12 cellular contexts compared by ENCODE assay signal in the genomic region with DNA sequence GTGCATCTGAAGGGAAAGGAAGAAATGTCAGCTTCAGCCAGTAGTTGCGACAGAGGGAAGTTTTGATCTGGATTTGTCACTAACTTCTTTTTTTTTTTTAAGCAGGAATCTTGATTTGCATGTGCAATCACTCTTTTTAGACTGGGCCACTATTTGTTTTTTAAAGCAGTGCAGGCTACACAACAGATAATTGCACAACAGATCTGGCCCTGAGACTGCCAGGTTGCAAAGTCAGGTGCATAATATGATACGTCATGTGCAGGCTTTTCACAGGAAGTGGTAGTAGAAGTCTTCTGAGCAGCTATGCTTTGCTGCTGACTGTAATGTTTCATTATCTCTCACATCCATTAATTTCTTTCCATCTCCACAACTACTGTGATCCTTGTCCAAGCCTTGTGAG. TPM values are rescaled to one million over a fixed set of nuclear protein-coding genes. Genes with fewer than 3 reads are reported as not detected.
A peak's percentile ranks its signal among the peaks of the same experiment; 100 is the strongest.
DNase-seq lines count a peak whose midpoint lies in the region; ATAC-seq and TF ChIP-seq lines count a peak whose summit lies in the region.
"Had no signal": no experiment of that assay in that cellular context is flagged by ENCODE, and none has a peak within 500 bp of the region (broad histone marks: within the 10 kb centered on the region; RNA-seq: fewer than 3 reads in every experiment).

No MANE protein-coding gene starts in this region.

- H3K27ac ChIP-seq in trophoblast cell (ENCODE audit: low read depth, low read length): no peak overlapping the region
- H3K27ac ChIP-seq: brain microvascular endothelial cell, spleen had no signal

- H3K27me3 ChIP-seq in trophoblast cell (ENCODE audit: insufficient read depth, low read length): no peaks in the 10 kb centered on the region
- H3K27me3 ChIP-seq: brain microvascular endothelial cell, spleen had no signal

- H2BK5ac ChIP-seq in trophoblast cell (ENCODE audit: low read depth, low read length, poor library complexity): no peak overlapping the region

- H3K4ac ChIP-seq in trophoblast cell (ENCODE audit: low read depth, low read length): no peak overlapping the region

- WGBS in trophoblast cell (ENCODE audit: extremely low coverage, insufficient coverage, insufficient read length): no CpG with 5 or more reads among the region's 2 CpGs

- no peak overlapping the region for H2AK5ac ChIP-seq in trophoblast cell (ENCODE audit: low read length)

- no peak overlapping the region for H2BK12ac ChIP-seq in trophoblast cell (ENCODE audit: low read length)

- H4K8ac ChIP-seq in trophoblast cell (ENCODE audit: low read depth, low read length): no peak overlapping the region

- H3K18ac ChIP-seq in trophoblast cell (ENCODE audit: low read length): no peak overlapping the region

- no peak overlapping the region for H2AFZ ChIP-seq in trophoblast cell (ENCODE audit: insufficient read depth, low read length, poor library complexity)

- H3K4me1 Mint-ChIP-seq in activated CD4-positive, alpha-beta T cell treated with anti-CD3 and anti-CD28 coated beads, Interleukin-2, amount 10 ng/mL, durations not matched to agents 7 days and 5 days: peaks cover 23% of the 10 kb centered on the region
- H3K4me1 Mint-ChIP-seq in activated naive CD8-positive, alpha-beta T cell (ENCODE audit: low read depth): peaks cover 23% of the 10 kb centered on the region
- H3K4me1 Mint-ChIP-seq in endothelial cell (ENCODE audit: unreplicated experiment): peaks cover 17% of the 10 kb centered on the region
- H3K4me1 Mint-ChIP-seq: mesothelial cell of epicardium had no signal

- peaks cover 8% of the 10 kb centered on the region for H3K79me1 ChIP-seq in trophoblast cell (ENCODE audit: low read length)

- ATAC-seq in HG03108 (IDR thresholded peaks at IDR 0.05; ENCODE audit: unreplicated experiment): peak; percentile 46

- no peak overlapping the region for H3K14ac ChIP-seq in trophoblast cell (ENCODE audit: low read length)

- TF ChIP-seq CTCF in endothelial cell (IDR thresholded peaks at IDR 0.05; ENCODE audit: unreplicated experiment): no peak

- CTCF ChIA-PET in activated CD4-positive, alpha-beta T cell treated with anti-CD3 and anti-CD28 coated beads, Interleukin-2, amount 10 ng/mL, durations not matched to agents 7 days and 5 days (lab: Charles Lee): interaction anchor here (0.6 kb wide), 2 partner anchors 418 to 1166 kb away, joined by 4 to 5 read pairs; no protein-coding TSS in a partner anchor

- no peaks in the 10 kb centered on the region for H3K9me3 Mint-ChIP-seq in activated CD4-positive, alpha-beta T cell treated with anti-CD3 and anti-CD28 coated beads, Interleukin-2, amount 10 ng/mL, durations not matched to agents 7 days and 5 days
- H3K9me3 Mint-ChIP-seq in activated naive CD8-positive, alpha-beta T cell (ENCODE audit: low read depth): no peaks in the 10 kb centered on the region
- H3K9me3 Mint-ChIP-seq in endothelial cell (ENCODE audit: unreplicated experiment): no peaks in the 10 kb centered on the region
- H3K9me3 Mint-ChIP-seq: mesothelial cell of epicardium had no signal

- H4K12ac ChIP-seq in trophoblast cell (ENCODE audit: low read depth, low read length): no peak overlapping the region

- no peaks in the 10 kb centered on the region for H3K27me3 Mint-ChIP-seq in activated CD4-positive, alpha-beta T cell treated with anti-CD3 and anti-CD28 coated beads, Interleukin-2, amount 10 ng/mL, durations not matched to agents 7 days and 5 days
- no peaks in the 10 kb centered on the region for H3K27me3 Mint-ChIP-seq in activated naive CD8-positive, alpha-beta T cell
- H3K27me3 Mint-ChIP-seq in endothelial cell (ENCODE audit: unreplicated experiment): peaks cover 3% of the 10 kb centered on the region

- H3K4me1 ChIP-seq in trophoblast cell (ENCODE audit: control insufficient read depth in 1 of 2, insufficient read depth in 2 of 2, low read length in 2 of 2): peaks cover 8 to 18% of the 10 kb centered on the region in 2 experiments

- H3K23ac ChIP-seq in trophoblast cell (ENCODE audit: low read length): no peak overlapping the region

- no peak overlapping the region for H3K4me2 ChIP-seq in trophoblast cell (ENCODE audit: low read length)

- no peak overlapping the region for H3K4me3 ChIP-seq in trophoblast cell (ENCODE audit: low read depth, low read length)
- H3K4me3 ChIP-seq: spleen had no signal

- H4K91ac ChIP-seq in trophoblast cell (ENCODE audit: low read depth, low read length): no peak overlapping the region

- POLR2A ChIA-PET in activated CD4-positive, alpha-beta T cell treated with anti-CD3 and anti-CD28 coated beads, Interleukin-2, amount 10 ng/mL, durations not matched to agents 7 days and 5 days (lab: Charles Lee): interaction anchor here (0.5 kb wide), 1 partner anchor 252 kb away, joined by 4 read pairs; no protein-coding TSS in a partner anchor

- H3K9ac ChIP-seq in trophoblast cell (ENCODE audit: low read length): no peak overlapping the region

- peak; percentile 43 for DNase-seq in activated CD4-positive, alpha-beta T cell treated with anti-CD3 and anti-CD28 coated beads, Interleukin-2, amount 10 ng/mL, durations not matched to agents 7 days and 5 days
- no peak for DNase-seq in activated CD4-positive, alpha-beta T cell treated with anti-CD3 and anti-CD28 coated beads for 1 hour
- peak; percentile 59 to 78 for DNase-seq in trophoblast cell
- no peak for DNase-seq in NCI-H748 (lab: John Stamatoyannopoulos, UW; ENCODE audit: unreplicated experiment)
- no peak for DNase-seq in endothelial cell (ENCODE audit: low spot score)
- DNase-seq in KG1 (lab: John Stamatoyannopoulos, UW): no peak
- DNase-seq: brain microvascular endothelial cell, foreskin melanocyte, spleen had no signal

- no peak overlapping the region for H3K4me3 Mint-ChIP-seq in activated CD4-positive, alpha-beta T cell treated with anti-CD3 and anti-CD28 coated beads, Interleukin-2, amount 10 ng/mL, durations not matched to agents 7 days and 5 days
- peak overlapping the region; percentile 18 for H3K4me3 Mint-ChIP-seq in activated naive CD8-positive, alpha-beta T cell
- H3K4me3 Mint-ChIP-seq in endothelial cell (ENCODE audit: unreplicated experiment): no peak overlapping the region
- H3K4me3 Mint-ChIP-seq: mesothelial cell of epicardium had no signal

- peaks cover 8 to 13% of the 10 kb centered on the region in 2 experiments for H3K36me3 ChIP-seq in trophoblast cell (ENCODE audit: control insufficient read depth in 1 of 2, insufficient read depth in 2 of 2, low read length in 2 of 2)
- H3K36me3 ChIP-seq: brain microvascular endothelial cell had no signal

- no peaks in the 10 kb centered on the region for H3K79me2 ChIP-seq in trophoblast cell (ENCODE audit: control insufficient read depth, insufficient read depth, low read length, poor library complexity)

- peaks cover 7% of the 10 kb centered on the region for H3K36me3 Mint-ChIP-seq in activated CD4-positive, alpha-beta T cell treated with anti-CD3 and anti-CD28 coated beads, Interleukin-2, amount 10 ng/mL, durations not matched to agents 7 days and 5 days (ENCODE audit: low read depth)
- H3K36me3 Mint-ChIP-seq in activated naive CD8-positive, alpha-beta T cell: no peaks in the 10 kb centered on the region
- H3K36me3 Mint-ChIP-seq in endothelial cell (ENCODE audit: low read depth, unreplicated experiment): no peaks in the 10 kb centered on the region
- H3K36me3 Mint-ChIP-seq: mesothelial cell of epicardium had no signal

- H2BK120ac ChIP-seq in trophoblast cell (ENCODE audit: insufficient read depth, low read length, poor library complexity): no peak overlapping the region

- H3K9me3 ChIP-seq in trophoblast cell (ENCODE audit: insufficient read depth, low read depth, low read length): no peaks in the 10 kb centered on the region
- H3K9me3 ChIP-seq: spleen had no signal

- H3K27ac Mint-ChIP-seq in activated CD4-positive, alpha-beta T cell treated with anti-CD3 and anti-CD28 coated beads, Interleukin-2, amount 10 ng/mL, durations not matched to agents 7 days and 5 days: peak overlapping the region; percentile 84
- peak overlapping the region; percentile 91 for H3K27ac Mint-ChIP-seq in activated naive CD8-positive, alpha-beta T cell
- no peak overlapping the region for H3K27ac Mint-ChIP-seq in endothelial cell (ENCODE audit: unreplicated experiment)
- H3K27ac Mint-ChIP-seq: mesothelial cell of epicardium had no signal

RNA-seq across cellular contexts. Expression of a gene that starts 13.5 kb away (rescaled TPM):
- total RNA-seq in activated CD4-positive, alpha-beta T cell treated with anti-CD3 and anti-CD28 coated beads, Interleukin-2, amount 10 ng/mL, durations not matched to agents 7 days and 5 days: 10 to 100 TPM; 26.8 to 27.7 TPM
- 157 and 160 TPM in 2 replicates for polyA plus RNA-seq in trophoblast cell (2013)
- 43.7 TPM for total RNA-seq in endothelial cell (ENCODE audit: unreplicated experiment)

RNA-seq across cellular contexts. Expression of a gene that starts 47.6 kb away (rescaled TPM):
- not detected for total RNA-seq in activated CD4-positive, alpha-beta T cell treated with anti-CD3 and anti-CD28 coated beads, Interleukin-2, amount 10 ng/mL, durations not matched to agents 7 days and 5 days
- 4.6 and 4.7 TPM in 2 replicates for polyA plus RNA-seq in trophoblast cell (2013)
- total RNA-seq in endothelial cell (ENCODE audit: unreplicated experiment): not detected
- total RNA-seq: spleen had no signal
- polyA plus RNA-seq: spleen had no signal

Comparison
In these comparisons a context has a peak if more than half of its experiments do, and no peak if none do; other contexts are left out.
1. DNase-seq: peak in activated CD4-positive, alpha-beta T cell treated with anti-CD3 and anti-CD28 coated beads, Interleukin-2, amount 10 ng/mL, durations not matched to agents 7 days and 5 days (single experiment) and trophoblast cell (2 of 2); none in activated CD4-positive, alpha-beta T cell treated with anti-CD3 and anti-CD28 coated beads for 1 hour (single experiment), NCI-H748 (single experiment), endothelial cell (single experiment) and KG1 (single experiment).